ENCODE assay signal across 10 cellular contexts in genomic region chr22:44068422-44069191, GRCh38. TPM values are rescaled to one million over a fixed set of nuclear protein-coding genes. Genes with fewer than 3 reads are reported as not detected.
DNase-seq lines count a peak whose midpoint lies in the region; ATAC-seq and TF ChIP-seq lines count a peak whose summit lies in the region.
"Had no signal": no experiment of that assay in that cellular context is flagged by ENCODE, and none has a peak within 500 bp of the region (broad histone marks: within the 10 kb centered on the region; RNA-seq: fewer than 3 reads in every experiment).

No MANE protein-coding gene starts in this region.

- no peak for TF ChIP-seq POLR2A in gastrocnemius medialis (IDR thresholded peaks at IDR 0.05)

- H3K27ac ChIP-seq in dorsolateral prefrontal cortex = peak overlapping the region in 35 of 59 donors; percentile 3 to 78 (median 41)
- peak overlapping the region; percentile 52 to 68 (median 66) for H3K27ac ChIP-seq in gastrocnemius medialis
- H3K27ac ChIP-seq: epithelial cell of prostate had no signal

- intact Hi-C loops in dorsolateral prefrontal cortex (cut with DNase I) = no loop called here
- intact Hi-C loops in gastrocnemius medialis (cut with DNase I; ENCODE audit: low total_unique reads) = no loop called here

- H3K27me3 ChIP-seq in dorsolateral prefrontal cortex (no peaks in the 10 kb centered on the region), gastrocnemius medialis (no peaks in the 10 kb centered on the region)

- H3K36me3 ChIP-seq in gastrocnemius medialis = no peaks in the 10 kb centered on the region

- in situ Hi-C loops in KBM-7 (cut with MboI; ENCODE audit: low pct_unique_long_range_greater_than_20kb, low sequenced_read_pairs) = no loop called here
- in situ Hi-C loops in gastrocnemius medialis (cut with MboI; ENCODE audit: low sequenced_read_pairs in 4 of 4) = no loop called here

- no peaks in the 10 kb centered on the region for H3K9me3 ChIP-seq in gastrocnemius medialis

- peak overlapping the region in 2 of 59 donors; percentile 10 to 18 for H3K4me3 ChIP-seq in dorsolateral prefrontal cortex
- H3K4me3 ChIP-seq in gastrocnemius medialis = no peak overlapping the region

- peaks cover 41 to 44% of the 10 kb centered on the region in 2 donors for H3K4me1 ChIP-seq in gastrocnemius medialis

- ATAC-seq in GM18511 (IDR thresholded peaks at IDR 0.05; ENCODE audit: unreplicated experiment) (peak; percentile 66), gastrocnemius medialis (no peak), GM19324 (IDR thresholded peaks at IDR 0.05; ENCODE audit: low FRiP score, unreplicated experiment) (no peak), GM18873 (IDR thresholded peaks at IDR 0.05; ENCODE audit: low FRiP score, unreplicated experiment) (no peak)
- ATAC-seq: PC-3 had no signal

- no peak for TF ChIP-seq CTCF in dorsolateral prefrontal cortex (IDR thresholded peaks at IDR 0.05 in 54 of 56, conservative IDR thresholded peaks at IDR 0.05 in 2 of 56; ENCODE audit: low read depth in 1 of 56, partially characterized antibody in 56 of 56)
- no peak for TF ChIP-seq CTCF in gastrocnemius medialis (IDR thresholded peaks at IDR 0.05 in 4 of 5, conservative IDR thresholded peaks at IDR 0.05 in 1 of 5)

- DNase-seq in KBM-7 (peak; percentile 73), dorsolateral prefrontal cortex (peak in 2 of 10 donors; percentile 36 to 53), gastrocnemius medialis (no peak), HK-2 (ENCODE audit: unreplicated experiment) (no peak), NCI-H510A treated with DMSO at 0.1 percent for 48 hours (lab: John Stamatoyannopoulos, UW) (no peak)
- DNase-seq: PC-3 had no signal

RNA-seq across cellular contexts. Expression of gene PARVB, which starts 44.5 kb away (rescaled TPM):
- 10 to 100 TPM; 15.9 to 55.8 (median 38.9) TPM for total RNA-seq in dorsolateral prefrontal cortex
- total RNA-seq in gastrocnemius medialis = 100 to 1,000 TPM; 120 to 201 (median 147) TPM
